ENCODE assay signal across 17 cellular contexts in genomic region chr2:233114421-233114861, GRCh38. TPM values are rescaled to one million over a fixed set of nuclear protein-coding genes. Genes with fewer than 3 reads are reported as not detected.
DNase-seq lines count a peak whose midpoint lies in the region; ATAC-seq and TF ChIP-seq lines count a peak whose summit lies in the region.
"Had no signal": no experiment of that assay in that cellular context is flagged by ENCODE, and none has a peak within 500 bp of the region (broad histone marks: within the 10 kb centered on the region; RNA-seq: fewer than 3 reads in every experiment).

No MANE protein-coding gene starts in this region.

- no peaks in the 10 kb centered on the region for H3K4me1 ChIP-seq in A673 (ENCODE audit: insufficient read depth, low read length, poor library complexity, severe bottlenecking)

- no peak overlapping the region for H3K27ac ChIP-seq in A673 (ENCODE audit: low read depth, low read length, poor library complexity, severe bottlenecking)
- H3K27ac ChIP-seq: esophagus squamous epithelium had no signal

- no TSS peak for BruUV-seq in A673 (replicated peaks; lab: Mats Ljungman, UMichigan)

- peaks cover 10% of the 10 kb centered on the region for H3K36me3 Mint-ChIP-seq in activated CD8-positive, alpha-beta T cell treated with anti-CD3 and anti-CD28 coated beads for 36 hours (ENCODE audit: low read depth)
- H3K36me3 Mint-ChIP-seq in immature natural killer cell: peaks cover 0 to 16% (median 0%) of the 10 kb centered on the region in 3 donors

- no peak for TF ChIP-seq CTCF in activated CD8-positive, alpha-beta T cell treated with anti-CD3 and anti-CD28 coated beads for 36 hours (IDR thresholded peaks at IDR 0.05)
- no peak for TF ChIP-seq CTCF in A673 (conservative IDR thresholded peaks at IDR 0.05; ENCODE audit: low read depth, low read length)

- H3K27me3 ChIP-seq in A673 (replicated peaks; ENCODE audit: insufficient read depth, low read depth, low read length, poor library complexity): no peaks in the 10 kb centered on the region
- H3K27me3 ChIP-seq: esophagus squamous epithelium had no signal

- H3K4me3 Mint-ChIP-seq in activated CD8-positive, alpha-beta T cell treated with anti-CD3 and anti-CD28 coated beads for 36 hours: no peak overlapping the region
- H3K4me3 Mint-ChIP-seq in immature natural killer cell: peak overlapping the region; percentile 61 to 78 (median 73)
- H3K4me3 Mint-ChIP-seq in stimulated activated naive CD8-positive, alpha-beta T cell treated with anti-CD3 and anti-CD28 coated beads, Interleukin-15, amount 100 ng/mL, for 72 hours: peak overlapping the region; percentile 20 to 60

- no peaks in the 10 kb centered on the region for H3K9me3 ChIP-seq in A673 (ENCODE audit: low read depth, low read length, poor library complexity, severe bottlenecking)
- H3K9me3 ChIP-seq: esophagus squamous epithelium had no signal

- CTCF ChIA-PET in activated CD8-positive, alpha-beta T cell treated with anti-CD3 and anti-CD28 coated beads for 36 hours (lab: Charles Lee): interaction anchor here (1.9 kb wide), 1 partner anchor 61 kb away, joined by 8 read pairs; no protein-coding TSS in a partner anchor
- CTCF ChIA-PET in A673 (lab: Charles Lee): no interaction called here

- H3K36me3 ChIP-seq in A673 (ENCODE audit: insufficient read depth, low read length, poor library complexity, severe bottlenecking): no peaks in the 10 kb centered on the region
- H3K36me3 ChIP-seq: esophagus squamous epithelium had no signal

- H3K4me3 ChIP-seq in A673 (ENCODE audit: low read depth, low read length, poor library complexity, severe bottlenecking): no peak overlapping the region
- H3K4me3 ChIP-seq: esophagus squamous epithelium, K562 had no signal

- H3K27me3 Mint-ChIP-seq in activated CD8-positive, alpha-beta T cell treated with anti-CD3 and anti-CD28 coated beads for 36 hours: no peaks in the 10 kb centered on the region
- peaks cover 0 to 16% (median 15%) of the 10 kb centered on the region in 3 donors for H3K27me3 Mint-ChIP-seq in immature natural killer cell (ENCODE audit: low read depth in 3 of 3)
- no peaks in the 10 kb centered on the region for H3K27me3 Mint-ChIP-seq in stimulated activated naive CD8-positive, alpha-beta T cell treated with anti-CD3 and anti-CD28 coated beads, Interleukin-15, amount 100 ng/mL, for 72 hours

- peak; percentile 75 for ATAC-seq in activated CD8-positive, alpha-beta T cell treated with anti-CD3 and anti-CD28 coated beads for 36 hours
- peak; percentile 94 for ATAC-seq in stimulated activated naive CD8-positive, alpha-beta T cell treated with anti-CD3 and anti-CD28 coated beads, Interleukin-15, amount 100 ng/mL, for 72 hours
- no peak for ATAC-seq in HG02973 (IDR thresholded peaks at IDR 0.05; ENCODE audit: unreplicated experiment)
- ATAC-seq: HCT116, K562 had no signal

- peaks cover 65% of the 10 kb centered on the region for H3K4me1 Mint-ChIP-seq in activated CD8-positive, alpha-beta T cell treated with anti-CD3 and anti-CD28 coated beads for 36 hours (ENCODE audit: low read depth)
- peaks cover 86 to 95% of the 10 kb centered on the region in 2 donors for H3K4me1 Mint-ChIP-seq in immature natural killer cell
- peaks cover 76% of the 10 kb centered on the region for H3K4me1 Mint-ChIP-seq in stimulated activated naive CD8-positive, alpha-beta T cell treated with anti-CD3 and anti-CD28 coated beads, Interleukin-15, amount 100 ng/mL, for 72 hours

- intact Hi-C loops in activated CD8-positive, alpha-beta T cell treated with anti-CD3 and anti-CD28 coated beads for 36 hours (cut with micrococcal nuclease): no loop called here
- intact Hi-C loops in A673 (cut with micrococcal nuclease; ENCODE audit: unreplicated experiment): no loop called here

- peak overlapping the region; percentile 22 for H3K27ac Mint-ChIP-seq in activated CD8-positive, alpha-beta T cell treated with anti-CD3 and anti-CD28 coated beads for 36 hours
- peak overlapping the region; percentile 51 to 91 (median 86) for H3K27ac Mint-ChIP-seq in immature natural killer cell
- peak overlapping the region in 1 of 2 donors; percentile 71 for H3K27ac Mint-ChIP-seq in stimulated activated naive CD8-positive, alpha-beta T cell treated with anti-CD3 and anti-CD28 coated beads, Interleukin-15, amount 100 ng/mL, for 72 hours

- H3K9me3 Mint-ChIP-seq in activated CD8-positive, alpha-beta T cell treated with anti-CD3 and anti-CD28 coated beads for 36 hours: no peaks in the 10 kb centered on the region
- no peaks in the 10 kb centered on the region for H3K9me3 Mint-ChIP-seq in immature natural killer cell
- no peaks in the 10 kb centered on the region for H3K9me3 Mint-ChIP-seq in stimulated activated naive CD8-positive, alpha-beta T cell treated with anti-CD3 and anti-CD28 coated beads, Interleukin-15, amount 100 ng/mL, for 72 hours

- POLR2A ChIA-PET in activated CD8-positive, alpha-beta T cell treated with anti-CD3 and anti-CD28 coated beads for 36 hours (lab: Charles Lee): interaction anchor here (1.6 kb wide), 1 partner anchor 14 kb away, joined by 4 read pairs; no protein-coding TSS in a partner anchor
- POLR2A ChIA-PET in A673 (lab: Charles Lee; ENCODE audit: low non-redundant PET): no interaction called here

- peak; percentile 21 for DNase-seq in activated gamma-delta T cell treated with Interleukin-2 at 50 U/mL for 16 hours
- no peak for DNase-seq in activated gamma-delta T cell (lab: John Stamatoyannopoulos, UW)
- DNase-seq in activated CD8-positive, alpha-beta T cell treated with anti-CD3 and anti-CD28 coated beads for 36 hours: peak; percentile 45
- peak; percentile 62 to 72 (median 66) for DNase-seq in immature natural killer cell
- DNase-seq in stimulated activated naive CD8-positive, alpha-beta T cell treated with anti-CD3 and anti-CD28 coated beads, Interleukin-15, amount 100 ng/mL, for 72 hours: peak; percentile 29 to 54
- DNase-seq in A673 (ENCODE audit: low spot score): no peak
- DNase-seq in OCI-M1 (lab: John Stamatoyannopoulos, UW): no peak
- DNase-seq: activated CD4-positive, CD25-positive, alpha-beta regulatory T cell; dermis blood vessel endothelial cell; esophagus squamous epithelium; NCI-H1417 treated with DMSO at 0.1 percent for 48 hours; NCI-H226; occipital lobe; stimulated activated CD4-positive, alpha-beta T cell treated with anti-CD3 and anti-CD28 coated beads, Interleukin-4, amount 100 ng/mL, for 4 hours had no signal

RNA-seq across cellular contexts. Expression of gene INPP5D, which starts 54.3 kb away (rescaled TPM):
- 10 to 100 TPM; 38.6 to 40.2 TPM for total RNA-seq in activated CD8-positive, alpha-beta T cell treated with anti-CD3 and anti-CD28 coated beads for 36 hours
- 100 to 1,000 TPM in 1 of 3 donors, 10 to 100 TPM in 2; 54.8 to 307 (median 73.5) TPM for polyA plus RNA-seq in immature natural killer cell
- 2.3 and 3.0 TPM in 2 replicates for total RNA-seq in A673 (2021)

Comparison
In these comparisons a context has a peak if more than half of its experiments do, and no peak if none do; other contexts are left out.
1. DNase-seq: peak in activated gamma-delta T cell treated with Interleukin-2 at 50 U/mL for 16 hours (single experiment), activated CD8-positive, alpha-beta T cell treated with anti-CD3 and anti-CD28 coated beads for 36 hours (single experiment), immature natural killer cell (3 of 3) and stimulated activated naive CD8-positive, alpha-beta T cell treated with anti-CD3 and anti-CD28 coated beads, Interleukin-15, amount 100 ng/mL, for 72 hours (2 of 2); none in activated gamma-delta T cell (single experiment), A673 (single experiment) and OCI-M1 (single experiment).